ENCODE assay signal across 22 cellular contexts in genomic region chr12:107115119-107115518, GRCh38.
"Had no signal": no experiment of that assay in that cellular context is flagged by ENCODE, and none has a peak within 500 bp of the region (broad histone marks: within the 10 kb centered on the region; RNA-seq: fewer than 3 reads in every experiment).

No MANE protein-coding gene starts in this region.

- H3K27ac Mint-ChIP-seq: natural killer cell, neural progenitor cell, type B pancreatic cell had no signal

- H3K4me1 ChIP-seq: neural progenitor cell, right atrium auricular region, suprapubic skin, thyroid gland had no signal

- DNase-seq: dorsolateral prefrontal cortex; effector CD8-positive, alpha-beta T cell; foreskin melanocyte; heart right ventricle; hypothalamus; kidney glomerular epithelial cell; mammary epithelial cell; mucosa of descending colon; natural killer cell; nucleus accumbens; ovary; sigmoid colon; stimulated activated CD4-positive, alpha-beta T cell treated with anti-CD3 and anti-CD28 coated beads, Interleukin-2, amount 100 ng/mL, for 24 hours; stimulated activated CD4-positive, alpha-beta T cell treated with anti-CD3 and anti-CD28 coated beads, Interleukin-4, amount 100 ng/mL, for 4 hours; stimulated activated naive CD8-positive, alpha-beta T cell treated with anti-CD3 and anti-CD28 coated beads, Interleukin-15, Interleukin-2, amounts not matched to agents 100 U/mL and 50 U/mL, for 24 hours; thyroid gland had no signal

- H2AFZ ChIP-seq: neural progenitor cell had no signal

- H3K36me3 ChIP-seq: heart right ventricle, neural progenitor cell, ovary, right atrium auricular region, sigmoid colon, suprapubic skin, thyroid gland had no signal

- H3K36me3 Mint-ChIP-seq: natural killer cell, neural progenitor cell, type B pancreatic cell had no signal

- ATAC-seq: heart right ventricle; mucosa of descending colon; natural killer cell; stimulated activated naive CD8-positive, alpha-beta T cell treated with anti-CD3 and anti-CD28 coated beads, Interleukin-15, Interleukin-2, amounts not matched to agents 100 U/mL and 50 U/mL, for 24 hours had no signal

- H3K4me3 ChIP-seq: coronary artery, dorsolateral prefrontal cortex, heart right ventricle, mucosa of descending colon, neural progenitor cell, ovary, right atrium auricular region, sigmoid colon, skin epidermis, suprapubic skin, thyroid gland had no signal

- H3K27me3 ChIP-seq: ovary, right atrium auricular region, sigmoid colon, suprapubic skin, thyroid gland had no signal

- H3K4me3 Mint-ChIP-seq: natural killer cell, neural progenitor cell, type B pancreatic cell had no signal

- H3K27ac ChIP-seq: coronary artery, dorsolateral prefrontal cortex, heart right ventricle, neural progenitor cell, ovary, right atrium auricular region, sigmoid colon, skin epidermis, suprapubic skin, thyroid gland had no signal

- H3K9me3 Mint-ChIP-seq: natural killer cell, neural progenitor cell, type B pancreatic cell had no signal

- H3K9me3 ChIP-seq: heart right ventricle, mucosa of descending colon, ovary, right atrium auricular region, sigmoid colon, suprapubic skin, thyroid gland had no signal

- H3K4me1 Mint-ChIP-seq: natural killer cell had no signal

- H3K4me2 ChIP-seq: neural progenitor cell had no signal
